1 cellular context compared by ENCODE assay signal in genomic region chr1:36232212-36233031, GRCh38.
TF ChIP-seq lines count a peak whose summit lies in the region.

No MANE protein-coding gene starts in this region.

TF ChIP-seq in liver, 16 proteins besides CTCF, POLR2A, EP300 and RAD21 (continued from another document):
- TF ChIP-seq YY1 (IDR thresholded peaks at IDR 0.05), result no peak
- peak; percentile 66 for TF ChIP-seq FOXA2 (IDR thresholded peaks at IDR 0.05)
TF ChIP-seq in liver: peak in this region for 3.
